8 cellular contexts compared by ENCODE assay signal in genomic region chr4:86032476-86033022, GRCh38.
DNase-seq lines count a peak whose midpoint lies in the region; ATAC-seq and TF ChIP-seq lines count a peak whose summit lies in the region.

No MANE protein-coding gene starts in this region.

- no peak overlapping the region for H3K4me3 Mint-ChIP-seq in mesothelial cell of epicardium

- peak overlapping the region; percentile 76 for H3K27ac Mint-ChIP-seq in mesothelial cell of epicardium

- peaks cover 26% of the 10 kb centered on the region for H3K4me1 Mint-ChIP-seq in mesothelial cell of epicardium

- H3K9me3 Mint-ChIP-seq in mesothelial cell of epicardium: no peaks in the 10 kb centered on the region

- peak; percentile 82 for DNase-seq in AG08395 (ENCODE audit: low spot score)
- peak; percentile 21 to 57 for DNase-seq in NCI-H446 (lab: John Stamatoyannopoulos, UW)
- peak; percentile 93 for DNase-seq in dedifferentiated amniotic fluid mesenchymal stem cell (ENCODE audit: extremely low spot score)
- DNase-seq in mesothelial cell of epicardium (ENCODE audit: low spot score in 2 of 2, unreplicated experiment in 2 of 2): no peak
- DNase-seq in HuH-7 (ENCODE audit: low spot score): no peak
- DNase-seq in activated CD4-positive, alpha-beta T cell treated with anti-CD3 and anti-CD28 coated beads for 1 hour: no peak

- H3K36me3 Mint-ChIP-seq in mesothelial cell of epicardium: no peaks in the 10 kb centered on the region

- no peak for TF ChIP-seq CTCF in mesothelial cell of epicardium (IDR thresholded peaks at IDR 0.05; ENCODE audit: unreplicated experiment)

- no peaks in the 10 kb centered on the region for H3K27me3 Mint-ChIP-seq in mesothelial cell of epicardium (ENCODE audit: low read depth)

- ATAC-seq in GM19324 (IDR thresholded peaks at IDR 0.05; ENCODE audit: low FRiP score, unreplicated experiment) (no peak), HG03520 (IDR thresholded peaks at IDR 0.05; ENCODE audit: unreplicated experiment) (no peak)

Comparison
In these comparisons a context has a peak if more than half of its experiments do, and no peak if none do; other contexts are left out.
1. DNase-seq: peak in AG08395 (single experiment), NCI-H446 (2 of 2) and dedifferentiated amniotic fluid mesenchymal stem cell (single experiment); none in mesothelial cell of epicardium (0 of 2), HuH-7 (single experiment) and activated CD4-positive, alpha-beta T cell treated with anti-CD3 and anti-CD28 coated beads for 1 hour (single experiment).